9 cellular contexts compared by ENCODE assay signal in genomic region chr5:93607367-93608258, GRCh38. TPM values are rescaled to one million over a fixed set of nuclear protein-coding genes. Genes with fewer than 3 reads are reported as not detected.
DNase-seq lines count a peak whose midpoint lies in the region; ATAC-seq, FAIRE-seq and TF ChIP-seq lines count a peak whose summit lies in the region.
"Had no signal": no experiment of that assay in that cellular context is flagged by ENCODE, and none has a peak within 500 bp of the region (broad histone marks: within the 10 kb centered on the region; RNA-seq: fewer than 3 reads in every experiment).

No MANE protein-coding gene starts in this region.

- H3K36me3 ChIP-seq in small intestine (ENCODE audit: control insufficient read depth in 2 of 2, insufficient read depth in 2 of 2, low read length in 2 of 2), result no peaks in the 10 kb centered on the region
- H3K36me3 ChIP-seq: neutrophil had no signal

- H3K27me3 ChIP-seq in small intestine (ENCODE audit: control insufficient read depth in 2 of 2, insufficient read depth in 2 of 2, low read length in 2 of 2), result peaks cover 0 to 34% of the 10 kb centered on the region in 2 donors

- H3K4me3 Mint-ChIP-seq in activated B cell treated with CpG ODN at 0.5 μM for 24 hours, result peak overlapping the region; percentile 19

- ATAC-seq in activated B cell treated with CpG ODN at 0.5 μM for 24 hours (ENCODE audit: low read depth), result peak; percentile 64
- peak; percentile 57 for ATAC-seq in left ventricle myocardium superior

- TF ChIP-seq CTCF in 22Rv1 (IDR thresholded peaks at IDR 0.05), result peak; percentile 81
- no peak for TF ChIP-seq CTCF in activated B cell treated with CpG ODN at 0.5 μM for 24 hours (IDR thresholded peaks at IDR 0.05)

- POLR2A ChIA-PET in activated B cell treated with CpG ODN at 0.5 μM for 24 hours (lab: Charles Lee), result interaction anchor here (0.7 to 1.0 kb wide), 2 partner anchors 13 kb away, joined by 3 read pairs; no protein-coding TSS in a partner anchor

- FAIRE-seq in small intestine (lab: Jason Lieb, UNC), result no peak

- no peaks in the 10 kb centered on the region for H3K36me3 Mint-ChIP-seq in activated B cell treated with CpG ODN at 0.5 μM for 24 hours (ENCODE audit: low read depth)

- CTCF ChIA-PET in activated B cell treated with CpG ODN at 0.5 μM for 24 hours (lab: Charles Lee), result interaction anchor here (0.6 to 2.1 kb wide), 7 partner anchors 12 to 1130 kb away, joined by 3 to 12 read pairs (median 4); no protein-coding TSS in a partner anchor

- H3K9me3 ChIP-seq in small intestine (ENCODE audit: control insufficient read depth, low read depth), result no peaks in the 10 kb centered on the region
- H3K9me3 ChIP-seq: neutrophil had no signal

- H3K4me3 ChIP-seq in small intestine (ENCODE audit: low read depth in 1 of 2, low read length in 2 of 2), result no peak overlapping the region

- peaks cover 15% of the 10 kb centered on the region for H3K4me1 Mint-ChIP-seq in activated B cell treated with CpG ODN at 0.5 μM for 24 hours

- H3K9me3 Mint-ChIP-seq in activated B cell treated with CpG ODN at 0.5 μM for 24 hours, result peaks cover 4% of the 10 kb centered on the region

- intact Hi-C loops in activated B cell treated with CpG ODN at 0.5 μM for 24 hours (cut with micrococcal nuclease) (loop anchor here (1.0 to 5.0 kb wide), 4 partner anchors 20 to 307 kb away; no protein-coding TSS in a partner anchor), left ventricle myocardium superior (cut with micrococcal nuclease) (loop anchor here (5.0 kb wide), 1 partner anchor 195 kb away; no protein-coding TSS in a partner anchor)

- no peak overlapping the region for H3K27ac ChIP-seq in 22Rv1
- H3K27ac ChIP-seq in small intestine (ENCODE audit: low read depth in 1 of 2, low read length in 1 of 2), result no peak overlapping the region
- H3K27ac ChIP-seq: neutrophil had no signal

- WGBS in small intestine, 3 donors, result 7 to 11% (median 9%) methylated on average over 19 of the region's 19 CpGs

- peak; percentile 80 for DNase-seq in EL
- DNase-seq in H4 (ENCODE audit: low spot score), result peak; percentile 42
- peak; percentile 91 for DNase-seq in M059J (ENCODE audit: low read depth)
- no peak for DNase-seq in activated B cell treated with CpG ODN at 0.5 μM for 24 hours
- no peak for DNase-seq in left ventricle myocardium superior
- peak; percentile 62 for DNase-seq in small intestine
- no peak for DNase-seq in occipital lobe (lab: John Stamatoyannopoulos, UW)

- H3K27me3 Mint-ChIP-seq in activated B cell treated with CpG ODN at 0.5 μM for 24 hours, result peaks cover 76% of the 10 kb centered on the region

- no peak overlapping the region for H3K27ac Mint-ChIP-seq in activated B cell treated with CpG ODN at 0.5 μM for 24 hours

- H3K4me1 ChIP-seq in small intestine (ENCODE audit: control insufficient read depth in 2 of 2, insufficient read depth in 1 of 2, low read depth in 1 of 2, low read length in 1 of 2), result no peaks in the 10 kb centered on the region

RNA-seq across cellular contexts. Expression of gene NR2F1, which starts 24.6 kb away (rescaled TPM):
- 6.5 and 10.3 TPM in 2 replicates for total RNA-seq in H4 (2014; rRNA removed; shearing (Covaris generic))
- total RNA-seq in M059J (2014; rRNA removed; shearing (Covaris generic)), result 36.3 and 67.9 TPM in 2 replicates
- not detected in 2 replicates for total RNA-seq in activated B cell treated with CpG ODN at 0.5 μM for 24 hours
- 1.9 TPM for total RNA-seq in left ventricle myocardium superior
- 10 to 100 TPM in 1 of 3 donors, 1 to 10 TPM in 1, under 1 TPM in 1; 0.67 to 12.1 (median 3.5) TPM for polyA plus RNA-seq in small intestine
- 121 TPM for total RNA-seq in occipital lobe

RNA-seq across cellular contexts. Expression of gene NR2F1-AS1, which starts 26.6 kb away (rescaled TPM):
- 5.2 and 10.4 TPM in 2 replicates for total RNA-seq in H4 (2014; rRNA removed; shearing (Covaris generic))
- 25.2 and 34.4 TPM in 2 replicates for total RNA-seq in M059J (2014; rRNA removed; shearing (Covaris generic))
- total RNA-seq in activated B cell treated with CpG ODN at 0.5 μM for 24 hours (0.15 TPM in 1 of 2 replicates, not detected in the other), left ventricle myocardium superior (0.57 TPM), occipital lobe (109 TPM)
- polyA plus RNA-seq in small intestine, result 1 to 10 TPM in 2 of 3 donors, under 1 TPM in 1; 0.89 to 4.4 (median 3.5) TPM

Comparison
In these comparisons a context has a peak if more than half of its experiments do, and no peak if none do; other contexts are left out.
1. DNase-seq: peak in EL (single experiment), H4 (single experiment), M059J (single experiment) and small intestine (single experiment); none in activated B cell treated with CpG ODN at 0.5 μM for 24 hours (single experiment), left ventricle myocardium superior (single experiment) and occipital lobe (single experiment).